ENCODE assay signal across 13 cellular contexts in the genomic region with DNA sequence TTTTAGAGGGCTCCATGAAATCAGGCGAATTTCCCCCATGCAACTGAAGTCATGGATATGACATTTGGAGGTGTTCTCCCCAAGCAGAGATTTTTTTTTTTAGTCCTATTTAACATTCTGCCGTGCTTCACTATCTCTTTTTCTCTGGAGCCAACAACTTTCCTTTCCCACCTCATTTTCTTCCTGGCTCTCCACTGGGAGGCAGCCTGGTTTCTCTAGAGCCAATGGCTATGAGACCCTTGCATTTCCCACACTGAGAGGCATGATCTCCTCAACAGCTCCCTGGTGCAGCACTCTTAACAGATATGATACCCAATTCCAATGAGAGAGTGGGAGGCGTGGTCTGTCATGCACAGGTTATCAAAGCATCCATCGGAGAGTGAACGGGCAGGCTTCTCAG.
"Had no signal": no experiment of that assay in that cellular context is flagged by ENCODE, and none has a peak within 500 bp of the region (broad histone marks: within the 10 kb centered on the region; RNA-seq: fewer than 3 reads in every experiment).

No MANE protein-coding gene starts in this region.

- ATAC-seq: activated CD8-positive, alpha-beta T cell treated with anti-CD3 and anti-CD28 coated beads for 36 hours; activated naive CD8-positive, alpha-beta T cell treated with anti-CD3 and anti-CD28 coated beads, Interleukin-2, amount 50 U/mL, for 24 hours; heart left ventricle; pancreas; stimulated activated naive CD8-positive, alpha-beta T cell treated with anti-CD3 and anti-CD28 coated beads, Interleukin-15, Interleukin-2, amounts not matched to agents 100 U/mL and 50 U/mL, for 24 hours had no signal

- H3K36me3 ChIP-seq: ascending aorta, heart left ventricle, pancreas, upper lobe of left lung, WERI-Rb-1 had no signal

- H3K4me1 ChIP-seq: ascending aorta, heart left ventricle, pancreas, upper lobe of left lung had no signal

- H3K9me3 ChIP-seq: ascending aorta, pancreas, upper lobe of left lung had no signal

- H3K27ac ChIP-seq: ascending aorta, heart left ventricle, pancreas, upper lobe of left lung, WERI-Rb-1 had no signal

- FAIRE-seq: pancreas had no signal

- H3K27me3 ChIP-seq: ascending aorta, heart left ventricle, pancreas, upper lobe of left lung had no signal

- DNase-seq: activated CD4-positive, alpha-beta T cell treated with anti-CD3 and anti-CD28 coated beads for 4 hours; activated CD8-positive, alpha-beta memory T cell treated with anti-CD3 and anti-CD28 coated beads, Interleukin-2, amount 50 U/mL, for 48 hours; activated CD8-positive, alpha-beta T cell treated with anti-CD3 and anti-CD28 coated beads for 36 hours; activated naive CD4-positive, alpha-beta T cell treated with Interleukin-2 at 50 U/mL for 16 hours; activated naive CD8-positive, alpha-beta T cell treated with anti-CD3 and anti-CD28 coated beads, Interleukin-2, amount 50 U/mL, for 24 hours; foreskin melanocyte; heart left ventricle; pancreas; stimulated activated CD4-positive, alpha-beta T cell treated with anti-CD3 and anti-CD28 coated beads, Interleukin-2, amount 100 ng/mL, for 48 hours; stimulated activated naive CD8-positive, alpha-beta T cell treated with anti-CD3 and anti-CD28 coated beads, Interleukin-15, Interleukin-2, amounts not matched to agents 100 U/mL and 50 U/mL, for 24 hours; upper lobe of left lung; WERI-Rb-1 had no signal

- H3K4me3 ChIP-seq: ascending aorta, heart left ventricle, pancreas, upper lobe of left lung had no signal
